2 cellular contexts compared by ENCODE assay signal in the genomic region with DNA sequence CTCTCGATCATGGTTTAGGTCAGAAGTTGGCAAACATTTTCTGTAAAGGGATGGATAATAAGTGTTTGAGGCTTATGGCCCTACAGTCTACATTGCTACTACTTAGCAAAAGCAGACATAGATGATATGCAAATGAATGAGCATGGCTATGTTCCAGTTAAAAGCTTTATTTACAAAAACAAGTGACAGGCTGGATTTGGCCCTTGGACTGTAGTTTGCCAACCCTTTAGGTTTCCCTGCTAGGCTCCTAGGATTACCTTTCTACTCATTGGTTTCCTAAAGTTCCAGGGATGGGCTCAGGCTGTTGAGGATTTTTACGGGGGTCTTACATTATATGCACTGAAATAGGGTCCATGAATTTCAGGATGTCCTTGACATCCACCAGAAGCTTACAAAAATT.
TF ChIP-seq lines count a peak whose summit lies in the region.

No MANE protein-coding gene starts in this region.

TF ChIP-seq in liver, 16 proteins besides CTCF, POLR2A, EP300 and RAD21:
- TF ChIP-seq HNF4A (conservative IDR thresholded peaks at IDR 0.05) (peak; percentile 68 to 85), FOXA2 (IDR thresholded peaks at IDR 0.05) (peak; percentile 27), YY1 (IDR thresholded peaks at IDR 0.05) (no peak), NR2F2 (IDR thresholded peaks at IDR 0.05) (no peak), SP1 (IDR thresholded peaks at IDR 0.05) (no peak)
- TF ChIP-seq, protein P1, sequence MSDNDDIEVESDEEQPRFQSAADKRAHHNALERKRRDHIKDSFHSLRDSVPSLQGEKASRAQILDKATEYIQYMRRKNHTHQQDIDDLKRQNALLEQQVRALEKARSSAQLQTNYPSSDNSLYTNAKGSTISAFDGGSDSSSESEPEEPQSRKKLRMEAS (IDR thresholded peaks at IDR 0.05) = no peak
- TF ChIP-seq, protein P2, sequence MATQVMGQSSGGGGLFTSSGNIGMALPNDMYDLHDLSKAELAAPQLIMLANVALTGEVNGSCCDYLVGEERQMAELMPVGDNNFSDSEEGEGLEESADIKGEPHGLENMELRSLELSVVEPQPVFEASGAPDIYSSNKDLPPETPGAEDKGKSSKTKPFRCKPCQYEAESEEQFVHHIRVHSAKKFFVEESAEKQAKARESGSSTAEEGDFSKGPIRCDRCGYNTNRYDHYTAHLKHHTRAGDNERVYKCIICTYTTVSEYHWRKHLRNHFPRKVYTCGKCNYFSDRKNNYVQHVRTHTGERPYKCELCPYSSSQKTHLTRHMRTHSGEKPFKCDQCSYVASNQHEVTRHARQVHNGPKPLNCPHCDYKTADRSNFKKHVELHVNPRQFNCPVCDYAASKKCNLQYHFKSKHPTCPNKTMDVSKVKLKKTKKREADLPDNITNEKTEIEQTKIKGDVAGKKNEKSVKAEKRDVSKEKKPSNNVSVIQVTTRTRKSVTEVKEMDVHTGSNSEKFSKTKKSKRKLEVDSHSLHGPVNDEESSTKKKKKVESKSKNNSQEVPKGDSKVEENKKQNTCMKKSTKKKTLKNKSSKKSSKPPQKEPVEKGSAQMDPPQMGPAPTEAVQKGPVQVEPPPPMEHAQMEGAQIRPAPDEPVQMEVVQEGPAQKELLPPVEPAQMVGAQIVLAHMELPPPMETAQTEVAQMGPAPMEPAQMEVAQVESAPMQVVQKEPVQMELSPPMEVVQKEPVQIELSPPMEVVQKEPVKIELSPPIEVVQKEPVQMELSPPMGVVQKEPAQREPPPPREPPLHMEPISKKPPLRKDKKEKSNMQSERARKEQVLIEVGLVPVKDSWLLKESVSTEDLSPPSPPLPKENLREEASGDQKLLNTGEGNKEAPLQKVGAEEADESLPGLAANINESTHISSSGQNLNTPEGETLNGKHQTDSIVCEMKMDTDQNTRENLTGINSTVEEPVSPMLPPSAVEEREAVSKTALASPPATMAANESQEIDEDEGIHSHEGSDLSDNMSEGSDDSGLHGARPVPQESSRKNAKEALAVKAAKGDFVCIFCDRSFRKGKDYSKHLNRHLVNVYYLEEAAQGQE (IDR thresholded peaks at IDR 0.05) = no peak

TF ChIP-seq in HepG2, 621 proteins besides CTCF, POLR2A, EP300 and RAD21:
- TF ChIP-seq ETV6 (CRISPR knock-in tag; conservative IDR thresholded peaks at IDR 0.05) (no peak), MAF1 (CRISPR knock-in tag; IDR thresholded peaks at IDR 0.05; ENCODE audit: borderline replicate concordance) (no peak), STAG1 (CRISPR knock-in tag; IDR thresholded peaks at IDR 0.05) (no peak), MIXL1 (CRISPR knock-in tag; IDR thresholded peaks at IDR 0.05) (no peak), DPF2 (CRISPR knock-in tag; IDR thresholded peaks at IDR 0.05; ENCODE audit: borderline replicate concordance, low read depth) (no peak), BRD4 (CRISPR knock-in tag; IDR thresholded peaks at IDR 0.05) (no peak), ARHGAP35 (CRISPR knock-in tag; IDR thresholded peaks at IDR 0.05; ENCODE audit: borderline replicate concordance) (no peak), ESRRA (CRISPR knock-in tag; IDR thresholded peaks at IDR 0.05; ENCODE audit: low read depth) (no peak)
- TF ChIP-seq, protein P3, sequence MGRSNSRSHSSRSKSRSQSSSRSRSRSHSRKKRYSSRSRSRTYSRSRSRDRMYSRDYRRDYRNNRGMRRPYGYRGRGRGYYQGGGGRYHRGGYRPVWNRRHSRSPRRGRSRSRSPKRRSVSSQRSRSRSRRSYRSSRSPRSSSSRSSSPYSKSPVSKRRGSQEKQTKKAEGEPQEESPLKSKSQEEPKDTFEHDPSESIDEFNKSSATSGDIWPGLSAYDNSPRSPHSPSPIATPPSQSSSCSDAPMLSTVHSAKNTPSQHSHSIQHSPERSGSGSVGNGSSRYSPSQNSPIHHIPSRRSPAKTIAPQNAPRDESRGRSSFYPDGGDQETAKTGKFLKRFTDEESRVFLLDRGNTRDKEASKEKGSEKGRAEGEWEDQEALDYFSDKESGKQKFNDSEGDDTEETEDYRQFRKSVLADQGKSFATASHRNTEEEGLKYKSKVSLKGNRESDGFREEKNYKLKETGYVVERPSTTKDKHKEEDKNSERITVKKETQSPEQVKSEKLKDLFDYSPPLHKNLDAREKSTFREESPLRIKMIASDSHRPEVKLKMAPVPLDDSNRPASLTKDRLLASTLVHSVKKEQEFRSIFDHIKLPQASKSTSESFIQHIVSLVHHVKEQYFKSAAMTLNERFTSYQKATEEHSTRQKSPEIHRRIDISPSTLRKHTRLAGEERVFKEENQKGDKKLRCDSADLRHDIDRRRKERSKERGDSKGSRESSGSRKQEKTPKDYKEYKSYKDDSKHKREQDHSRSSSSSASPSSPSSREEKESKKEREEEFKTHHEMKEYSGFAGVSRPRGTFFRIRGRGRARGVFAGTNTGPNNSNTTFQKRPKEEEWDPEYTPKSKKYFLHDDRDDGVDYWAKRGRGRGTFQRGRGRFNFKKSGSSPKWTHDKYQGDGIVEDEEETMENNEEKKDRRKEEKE (IDR thresholded peaks at IDR 0.05) = no peak
- TF ChIP-seq, protein P4, sequence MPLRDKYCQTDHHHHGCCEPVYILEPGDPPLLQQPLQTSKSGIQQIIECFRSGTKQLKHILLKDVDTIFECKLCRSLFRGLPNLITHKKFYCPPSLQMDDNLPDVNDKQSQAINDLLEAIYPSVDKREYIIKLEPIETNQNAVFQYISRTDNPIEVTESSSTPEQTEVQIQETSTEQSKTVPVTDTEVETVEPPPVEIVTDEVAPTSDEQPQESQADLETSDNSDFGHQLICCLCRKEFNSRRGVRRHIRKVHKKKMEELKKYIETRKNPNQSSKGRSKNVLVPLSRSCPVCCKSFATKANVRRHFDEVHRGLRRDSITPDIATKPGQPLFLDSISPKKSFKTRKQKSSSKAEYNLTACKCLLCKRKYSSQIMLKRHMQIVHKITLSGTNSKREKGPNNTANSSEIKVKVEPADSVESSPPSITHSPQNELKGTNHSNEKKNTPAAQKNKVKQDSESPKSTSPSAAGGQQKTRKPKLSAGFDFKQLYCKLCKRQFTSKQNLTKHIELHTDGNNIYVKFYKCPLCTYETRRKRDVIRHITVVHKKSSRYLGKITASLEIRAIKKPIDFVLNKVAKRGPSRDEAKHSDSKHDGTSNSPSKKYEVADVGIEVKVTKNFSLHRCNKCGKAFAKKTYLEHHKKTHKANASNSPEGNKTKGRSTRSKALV (CRISPR knock-in tag; IDR thresholded peaks at IDR 0.05) = no peak
- TF ChIP-seq, protein P5, sequence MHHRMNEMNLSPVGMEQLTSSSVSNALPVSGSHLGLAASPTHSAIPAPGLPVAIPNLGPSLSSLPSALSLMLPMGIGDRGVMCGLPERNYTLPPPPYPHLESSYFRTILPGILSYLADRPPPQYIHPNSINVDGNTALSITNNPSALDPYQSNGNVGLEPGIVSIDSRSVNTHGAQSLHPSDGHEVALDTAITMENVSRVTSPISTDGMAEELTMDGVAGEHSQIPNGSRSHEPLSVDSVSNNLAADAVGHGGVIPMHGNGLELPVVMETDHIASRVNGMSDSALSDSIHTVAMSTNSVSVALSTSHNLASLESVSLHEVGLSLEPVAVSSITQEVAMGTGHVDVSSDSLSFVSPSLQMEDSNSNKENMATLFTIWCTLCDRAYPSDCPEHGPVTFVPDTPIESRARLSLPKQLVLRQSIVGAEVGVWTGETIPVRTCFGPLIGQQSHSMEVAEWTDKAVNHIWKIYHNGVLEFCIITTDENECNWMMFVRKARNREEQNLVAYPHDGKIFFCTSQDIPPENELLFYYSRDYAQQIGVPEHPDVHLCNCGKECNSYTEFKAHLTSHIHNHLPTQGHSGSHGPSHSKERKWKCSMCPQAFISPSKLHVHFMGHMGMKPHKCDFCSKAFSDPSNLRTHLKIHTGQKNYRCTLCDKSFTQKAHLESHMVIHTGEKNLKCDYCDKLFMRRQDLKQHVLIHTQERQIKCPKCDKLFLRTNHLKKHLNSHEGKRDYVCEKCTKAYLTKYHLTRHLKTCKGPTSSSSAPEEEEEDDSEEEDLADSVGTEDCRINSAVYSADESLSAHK (CRISPR knock-in tag; IDR thresholded peaks at IDR 0.05; ENCODE audit: borderline replicate concordance) = no peak
